Comparison of ENCODE assay signal across 18 cellular contexts in genomic region chr4:66501986-66502385, GRCh38.
DNase-seq lines count a peak whose midpoint lies in the region; ATAC-seq, FAIRE-seq and TF ChIP-seq lines count a peak whose summit lies in the region.
"Had no signal": no experiment of that assay in that cellular context is flagged by ENCODE, and none has a peak within 500 bp of the region (broad histone marks: within the 10 kb centered on the region; RNA-seq: fewer than 3 reads in every experiment).

No MANE protein-coding gene starts in this region.

- FAIRE-seq in D721Med (lab: Jason Lieb, UNC) = peak; percentile 11
- FAIRE-seq: GM12892, GM18507, H54 had no signal

- H3K4me3 ChIP-seq in ascending aorta = no peak overlapping the region
- H3K4me3 ChIP-seq: BLaER1, GM23338 had no signal

- H3K9me3 ChIP-seq in ascending aorta = no peaks in the 10 kb centered on the region
- H3K9me3 ChIP-seq: BLaER1 had no signal

- DNase-seq in NCI-H1092 treated with DMSO at 0.1 percent for 48 hours (lab: John Stamatoyannopoulos, UW) (peak; percentile 19), NCI-H1092 (lab: John Stamatoyannopoulos, UW) (no peak), D721Med (ENCODE audit: insufficient read length, low spot score) (no peak), NCI-H69 (lab: John Stamatoyannopoulos, UW) (peak; percentile 28), astrocyte of the hippocampus (ENCODE audit: low read depth, low spot score) (peak; percentile 1), D341Med (ENCODE audit: low spot score) (no peak), ascending aorta (ENCODE audit: low spot score in 2 of 2) (no peak)
- DNase-seq: Calu3; CD4-positive, alpha-beta memory T cell; GDM1; HCEC 1CT had no signal

- H3K36me3 ChIP-seq in ascending aorta = no peaks in the 10 kb centered on the region
- H3K36me3 ChIP-seq: BLaER1 had no signal

- intact Hi-C loops in ascending aorta (cut with DNase I) = no loop called here

- no peak for ATAC-seq in GM21515 (IDR thresholded peaks at IDR 0.05; ENCODE audit: unreplicated experiment)
- ATAC-seq: GM23338 had no signal

- H3K27me3 ChIP-seq in ascending aorta = no peaks in the 10 kb centered on the region
- H3K27me3 ChIP-seq: BLaER1 had no signal

- H3K4me1 ChIP-seq in ascending aorta = no peaks in the 10 kb centered on the region
- H3K4me1 ChIP-seq: BLaER1 had no signal

- H3K27ac ChIP-seq in ascending aorta = no peak overlapping the region
- H3K27ac ChIP-seq: 22Rv1, BLaER1 had no signal

- TF ChIP-seq CTCF in D721Med (IDR thresholded peaks at IDR 0.05; ENCODE audit: insufficient read depth, missing control alignments) (no peak), ascending aorta (IDR thresholded peaks at IDR 0.05) (no peak)

Comparison
In these comparisons a context has a peak if more than half of its experiments do, and no peak if none do; other contexts are left out.
1. DNase-seq: peak in NCI-H1092 treated with DMSO at 0.1 percent for 48 hours (single experiment), NCI-H69 (single experiment) and astrocyte of the hippocampus (single experiment); none in NCI-H1092 (single experiment), D721Med (single experiment), D341Med (single experiment) and ascending aorta (0 of 2).